Comparison of ENCODE assay signal across 8 cellular contexts in the genomic region with DNA sequence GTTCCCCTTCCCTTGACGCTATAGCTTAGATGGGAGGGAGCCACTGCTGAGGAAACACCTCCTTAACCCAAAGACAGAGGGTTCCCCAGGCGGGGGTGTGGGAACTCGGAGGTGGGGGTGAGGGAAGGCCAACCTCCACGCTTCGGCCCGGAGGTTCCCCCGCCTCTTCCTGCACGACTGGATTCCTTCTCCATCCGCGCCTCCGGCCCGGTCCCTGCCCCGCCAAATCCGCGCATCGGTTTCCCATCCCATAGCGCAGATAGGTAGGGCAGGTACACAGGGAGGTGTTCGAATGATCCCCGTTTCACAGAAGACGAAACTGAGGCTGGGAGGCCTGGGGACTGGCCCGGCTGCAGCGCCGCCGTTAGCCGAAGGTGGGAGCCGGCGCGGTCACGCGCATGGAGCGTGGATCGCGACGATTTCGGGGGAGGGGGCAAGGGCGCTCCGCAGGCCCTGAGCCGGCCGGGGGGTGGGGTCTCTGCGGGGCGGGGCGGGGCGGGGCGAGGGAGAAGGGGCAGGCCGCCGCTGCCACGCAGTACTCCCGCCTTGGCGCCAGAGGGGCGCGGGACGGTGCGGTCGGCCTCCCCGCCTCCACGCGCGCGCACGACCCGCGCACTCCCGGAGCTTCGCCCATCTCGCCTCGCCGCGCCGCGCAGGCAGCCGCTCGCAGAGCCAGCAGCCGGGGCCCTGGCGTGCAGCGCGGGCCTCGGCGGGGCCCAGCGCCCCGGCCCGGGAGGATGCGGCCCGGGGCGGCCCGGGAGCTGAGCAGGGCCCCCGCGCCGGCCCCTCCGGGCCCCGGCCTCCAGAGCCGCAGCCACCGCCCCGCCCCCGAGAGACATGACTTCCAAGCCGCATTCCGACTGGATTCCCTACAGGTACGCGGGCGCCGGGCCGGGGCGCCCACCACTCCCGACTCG. TPM values are rescaled to one million over a fixed set of nuclear protein-coding genes. Genes with fewer than 3 reads are reported as not detected.
DNase-seq lines count a peak whose midpoint lies in the region; ATAC-seq and TF ChIP-seq lines count a peak whose summit lies in the region.

TSS of gene TUB (plus strand) at position 538 of the 917 bp plus-strand sequence. CDS start at position 838, 300 bp downstream.

- DNase-seq in T-helper 1 cell, result no peak
- no peak for DNase-seq in fibroblast of the aortic adventitia (ENCODE audit: low read depth)
- DNase-seq in neural crest cell (ENCODE audit: low read depth, low spot score), result peak; percentile 26
- DNase-seq in amniotic stem cell (lab: John Stamatoyannopoulos, UW), result no peak
- no peak for DNase-seq in NCI-H187 treated with DMSO at 0.1 percent for 48 hours (lab: John Stamatoyannopoulos, UW)

- no peak within 1 kb of the TSS for H3K27ac Mint-ChIP-seq in T-helper 1 cell treated with Interleukin-12 subunit alpha and Interleukin-12 subunit beta and Interleukin-4 antibody, amounts not matched to agents 30 μg/mL and 1 μg/mL, for 36 hours
- H3K27ac Mint-ChIP-seq in neural crest cell (ENCODE audit: unreplicated experiment), result peak within 1 kb of the TSS; percentile 24

- no peaks in the 10 kb centered on the region for H3K36me3 Mint-ChIP-seq in T-helper 1 cell treated with Interleukin-12 subunit alpha and Interleukin-12 subunit beta and Interleukin-4 antibody, amounts not matched to agents 30 μg/mL and 1 μg/mL, for 36 hours (ENCODE audit: low read depth)
- H3K36me3 Mint-ChIP-seq in neural crest cell (ENCODE audit: low read depth), result no peaks in the 10 kb centered on the region

- ATAC-seq in GM21825 (IDR thresholded peaks at IDR 0.05; ENCODE audit: unreplicated experiment), result no peak

- peak within 1 kb of the TSS; percentile 18 for H3K4me3 Mint-ChIP-seq in T-helper 1 cell treated with Interleukin-12 subunit alpha and Interleukin-12 subunit beta and Interleukin-4 antibody, amounts not matched to agents 30 μg/mL and 1 μg/mL, for 36 hours
- H3K4me3 Mint-ChIP-seq in neural crest cell, result peak within 1 kb of the TSS; percentile 93

- H3K4me3 ChIP-seq in WI38 (ENCODE audit: low read depth, low read length), result peak within 1 kb of the TSS; percentile 61
- peak within 1 kb of the TSS; percentile 70 for H3K4me3 ChIP-seq in fibroblast of the aortic adventitia (ENCODE audit: low read depth, low read length)

- H3K27me3 Mint-ChIP-seq in T-helper 1 cell treated with Interleukin-12 subunit alpha and Interleukin-12 subunit beta and Interleukin-4 antibody, amounts not matched to agents 30 μg/mL and 1 μg/mL, for 36 hours (ENCODE audit: low read depth), result peaks cover 47% of the 10 kb centered on the region
- H3K27me3 Mint-ChIP-seq in neural crest cell (ENCODE audit: low read depth), result peaks cover 30% of the 10 kb centered on the region

- no peaks in the 10 kb centered on the region for H3K9me3 Mint-ChIP-seq in T-helper 1 cell treated with Interleukin-12 subunit alpha and Interleukin-12 subunit beta and Interleukin-4 antibody, amounts not matched to agents 30 μg/mL and 1 μg/mL, for 36 hours
- H3K9me3 Mint-ChIP-seq in neural crest cell, result no peaks in the 10 kb centered on the region

- TF ChIP-seq CTCF in WI38 (IDR thresholded peaks at IDR 0.05; ENCODE audit: low read depth, low read length), result no peak
- TF ChIP-seq CTCF in fibroblast of the aortic adventitia (IDR thresholded peaks at IDR 0.05; ENCODE audit: insufficient read depth, low read length), result peak; percentile 19
- peak; percentile 25 for TF ChIP-seq CTCF in neural crest cell (conservative IDR thresholded peaks at IDR 0.05)

- no peaks in the 10 kb centered on the region for H3K4me1 Mint-ChIP-seq in T-helper 1 cell treated with Interleukin-12 subunit alpha and Interleukin-12 subunit beta and Interleukin-4 antibody, amounts not matched to agents 30 μg/mL and 1 μg/mL, for 36 hours (ENCODE audit: low read depth)
- H3K4me1 Mint-ChIP-seq in neural crest cell, result peaks cover 44% of the 10 kb centered on the region

RNA-seq across cellular contexts. Expression of gene TUB, which starts in this region (rescaled TPM):
- 18.2 and 19.2 TPM in 2 replicates for total RNA-seq in fibroblast of the aortic adventitia (ENCODE audit: low replicate concordance)
- 23.7 and 26.1 TPM in 2 replicates for total RNA-seq in neural crest cell
